8 cellular contexts compared by ENCODE assay signal in the genomic region with DNA sequence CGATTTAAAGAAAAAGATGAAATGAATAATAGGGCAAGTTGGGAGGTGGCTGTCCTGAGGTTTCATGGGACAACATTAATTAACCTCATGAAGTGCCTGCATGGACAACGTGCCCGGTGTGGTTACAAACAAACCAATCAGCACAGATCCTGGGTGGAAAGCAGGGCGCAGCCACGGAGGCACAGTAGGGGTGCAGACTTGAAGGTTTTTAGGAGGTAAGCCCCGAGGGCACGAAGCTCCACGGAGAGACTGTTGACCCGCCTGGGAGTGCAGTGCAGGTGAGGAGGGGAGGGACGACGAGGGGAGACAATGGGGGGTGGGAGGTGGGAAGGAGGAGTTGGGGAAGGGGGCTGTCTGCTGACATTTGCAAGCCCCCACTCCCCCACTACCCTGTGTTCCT. TPM values are rescaled to one million over a fixed set of nuclear protein-coding genes. Genes with fewer than 3 reads are reported as not detected.
A peak's percentile ranks its signal among the peaks of the same experiment; 100 is the strongest.
DNase-seq lines count a peak whose midpoint lies in the region; ATAC-seq and TF ChIP-seq lines count a peak whose summit lies in the region.
"Had no signal": no experiment of that assay in that cellular context is flagged by ENCODE, and none has a peak within 500 bp of the region (broad histone marks: within the 10 kb centered on the region; RNA-seq: fewer than 3 reads in every experiment).

No MANE protein-coding gene starts in this region.

- TF ChIP-seq CTCF in foreskin keratinocyte (conservative IDR thresholded peaks at IDR 0.05) (no peak), GM10266 (IDR thresholded peaks at IDR 0.05; ENCODE audit: control insufficient read depth, insufficient read depth, low read depth, missing control alignments) (no peak)

- peak overlapping the region; percentile 84 for H3K4me3 Mint-ChIP-seq in T-helper 17 cell

- H3K9me3 ChIP-seq in T-helper 17 cell (ENCODE audit: control insufficient read depth, low read length, poor library complexity, severe bottlenecking), result no peaks in the 10 kb centered on the region

- ATAC-seq in T-helper 17 cell, result no peak
- no peak for ATAC-seq in foreskin keratinocyte
- ATAC-seq in HG02840 (IDR thresholded peaks at IDR 0.05; ENCODE audit: low FRiP score, unreplicated experiment), result no peak
- ATAC-seq in GM21576 (IDR thresholded peaks at IDR 0.05; ENCODE audit: unreplicated experiment), result no peak

- peak; percentile 33 for DNase-seq in H7
- no peak for DNase-seq in T-helper 17 cell
- no peak for DNase-seq in foreskin keratinocyte
- no peak for DNase-seq in skeletal muscle cell (ENCODE audit: low read depth)
- no peak for DNase-seq in GM10266 (ENCODE audit: extremely low spot score)
- DNase-seq: activated gamma-delta T cell had no signal

- H3K36me3 ChIP-seq in H7 (replicated peaks; ENCODE audit: control insufficient read depth, insufficient read depth, low read length), result no peaks in the 10 kb centered on the region

- H3K4me1 Mint-ChIP-seq in T-helper 17 cell, result peaks cover 20% of the 10 kb centered on the region

- peaks cover 5% of the 10 kb centered on the region for H3K4me1 ChIP-seq in foreskin keratinocyte

- H3K27ac ChIP-seq in foreskin keratinocyte, result peak overlapping the region; percentile 99

- peak overlapping the region; percentile 45 for H3K27ac Mint-ChIP-seq in T-helper 17 cell

- H3K4me3 ChIP-seq in H7 (ENCODE audit: insufficient read depth, low read depth, low read length) (peak overlapping the region; percentile 16), skeletal muscle cell (ENCODE audit: low read depth, low read length) (peak overlapping the region; percentile 40)

- H3K36me3 Mint-ChIP-seq in T-helper 17 cell (ENCODE audit: low read depth), result no peaks in the 10 kb centered on the region

- H3K27me3 ChIP-seq in H7 (ENCODE audit: control insufficient read depth, insufficient read depth, low read length) (peaks cover 69% of the 10 kb centered on the region), foreskin keratinocyte (no peaks in the 10 kb centered on the region)

- peaks cover 82% of the 10 kb centered on the region for H3K27me3 Mint-ChIP-seq in T-helper 17 cell

RNA-seq across cellular contexts. Expression of a gene that starts 2.3 kb away (rescaled TPM):
- total RNA-seq in H7 (2014; rRNA removed; shearing (Covaris generic)), result 10.5 and 11.7 TPM in 2 replicates
- total RNA-seq in T-helper 17 cell, result under 1 TPM; 0.37 to 0.50 TPM
- total RNA-seq in foreskin keratinocyte, result 33.2 and 40.9 TPM in 2 replicates
- 18.9 and 23.8 TPM in 2 replicates for polyA plus RNA-seq in foreskin keratinocyte
